8 cellular contexts compared by ENCODE assay signal in genomic region chr20:46022411-46023147, GRCh38. TPM values are rescaled to one million over a fixed set of nuclear protein-coding genes. Genes with fewer than 3 reads are reported as not detected.
A peak's percentile ranks its signal among the peaks of the same experiment; 100 is the strongest.
DNase-seq lines count a peak whose midpoint lies in the region; ATAC-seq lines count a peak whose summit lies in the region.

No MANE protein-coding gene starts in this region.

- H3K4me3 ChIP-seq in effector memory CD4-positive, alpha-beta T cell (ENCODE audit: insufficient read depth, low read depth, low read length, poor library complexity, severe bottlenecking), result peak overlapping the region; percentile 20

- no peak for ATAC-seq in GM21390 (IDR thresholded peaks at IDR 0.05; ENCODE audit: unreplicated experiment)

- no peaks in the 10 kb centered on the region for H3K9me3 ChIP-seq in effector memory CD4-positive, alpha-beta T cell (ENCODE audit: control insufficient read depth, low read length)

- peak; percentile 61 for DNase-seq in NK-92 treated with Interleukin-12 subunit alpha and Interleukin-12 subunit beta, amount 100 ng/mL, for 24 hours (lab: John Stamatoyannopoulos, UW)
- DNase-seq in NK-92 (lab: John Stamatoyannopoulos, UW; ENCODE audit: unreplicated experiment) (no peak), NCI-H526 (lab: John Stamatoyannopoulos, UW) (peak; percentile 34 to 85), mucosa of gallbladder (ENCODE audit: low spot score) (peak; percentile 51)
- DNase-seq in activated CD8-positive, alpha-beta memory T cell treated with anti-CD3 and anti-CD28 coated beads for 1 hour (ENCODE audit: extremely low read depth in 1 of 2, low read depth in 1 of 2), result peak; percentile 49 to 71
- peak; percentile 41 to 58 (median 43) for DNase-seq in effector memory CD4-positive, alpha-beta T cell
- DNase-seq in stimulated activated CD8-positive, alpha-beta memory T cell treated with anti-CD3 and anti-CD28 coated beads, Interleukin-7, amount 100 ng/mL, for 24 hours (ENCODE audit: low read depth), result peak; percentile 56

- peaks cover 16% of the 10 kb centered on the region for H3K27me3 ChIP-seq in effector memory CD4-positive, alpha-beta T cell (replicated peaks; ENCODE audit: control insufficient read depth, insufficient read depth, low read length, poor library complexity, severe bottlenecking)

- H3K27ac ChIP-seq in effector memory CD4-positive, alpha-beta T cell (ENCODE audit: insufficient read depth, low read length, poor library complexity, severe bottlenecking), result no peak overlapping the region

- H3K4me1 ChIP-seq in effector memory CD4-positive, alpha-beta T cell (ENCODE audit: control insufficient read depth, insufficient read depth, low read length, poor library complexity, severe bottlenecking), result peaks cover 15% of the 10 kb centered on the region

- H3K36me3 ChIP-seq in effector memory CD4-positive, alpha-beta T cell (ENCODE audit: control insufficient read depth, insufficient read depth, low read length), result no peaks in the 10 kb centered on the region

RNA-seq across cellular contexts. Expression of gene SLC12A5, which starts 6.4 kb away (rescaled TPM):
- total RNA-seq in mucosa of gallbladder, result 0.32 TPM

RNA-seq across cellular contexts. Expression of gene MMP9, which starts 13.9 kb away (rescaled TPM):
- total RNA-seq in mucosa of gallbladder, result 0.52 TPM

RNA-seq across cellular contexts. Expression of gene ZNF335, which starts 50.6 kb away (rescaled TPM):
- total RNA-seq in mucosa of gallbladder, result 19.4 TPM
